In genomic region chr9:125410522-125410894, GRCh38 we compare ENCODE assay signal across 17 cellular contexts.
DNase-seq lines count a peak whose midpoint lies in the region; ATAC-seq and TF ChIP-seq lines count a peak whose summit lies in the region.
"Had no signal": no experiment of that assay in that cellular context is flagged by ENCODE, and none has a peak within 500 bp of the region (broad histone marks: within the 10 kb centered on the region; RNA-seq: fewer than 3 reads in every experiment).

No MANE protein-coding gene starts in this region.

- TF ChIP-seq POLR2A in esophagus squamous epithelium (IDR thresholded peaks at IDR 0.05): no peak

- DNase-seq in CD4-positive, CD25-positive, alpha-beta regulatory T cell: no peak
- no peak for DNase-seq in HFF-Myc (ENCODE audit: extremely low read depth, low read depth)
- no peak for DNase-seq in T-helper 17 cell
- DNase-seq in esophagus squamous epithelium (lab: John Stamatoyannopoulos, UW): no peak
- no peak for DNase-seq in trophoblast cell
- DNase-seq in MCF 10A (ENCODE audit: unreplicated experiment): no peak
- DNase-seq: activated CD4-positive, CD25-positive, alpha-beta regulatory T cell; left lung; mucosa of descending colon; NCI-H1436 treated with DMSO at 0.1 percent for 48 hours had no signal

- peaks cover 7% of the 10 kb centered on the region for H3K79me2 ChIP-seq in trophoblast cell (ENCODE audit: control insufficient read depth, insufficient read depth, low read length, poor library complexity)

- no peak overlapping the region for H3K14ac ChIP-seq in trophoblast cell (ENCODE audit: low read length)

- peaks cover 7% of the 10 kb centered on the region for H3K79me1 ChIP-seq in trophoblast cell (ENCODE audit: low read length)

- no peak for ATAC-seq in CD4-positive, CD25-positive, alpha-beta regulatory T cell (ENCODE audit: low read depth in 2 of 2)
- no peak for ATAC-seq in T-helper 17 cell
- no peak for ATAC-seq in GM18861 (IDR thresholded peaks at IDR 0.05; ENCODE audit: unreplicated experiment)
- ATAC-seq: left lung had no signal

- no peak overlapping the region for H4K8ac ChIP-seq in trophoblast cell (ENCODE audit: low read depth, low read length)

- intact Hi-C loops in esophagus squamous epithelium (cut with DNase I) (no loop called here), MCF 10A (cut with micrococcal nuclease) (no loop called here)

- peak overlapping the region in 1 of 3 donors; percentile 71 for H3K27ac Mint-ChIP-seq in CD4-positive, CD25-positive, alpha-beta regulatory T cell
- H3K27ac Mint-ChIP-seq in T-helper 17 cell (peak overlapping the region; percentile 35), nephron (peak overlapping the region; percentile 67 to 92 (median 77)), MCF 10A (ENCODE audit: low read depth, unreplicated experiment) (no peak overlapping the region)

- TF ChIP-seq CTCF in HFF-Myc (IDR thresholded peaks at IDR 0.05; ENCODE audit: low read depth, low read length, missing control alignments) (no peak), nephron (IDR thresholded peaks at IDR 0.05; ENCODE audit: unreplicated experiment in 3 of 3) (no peak), esophagus squamous epithelium (IDR thresholded peaks at IDR 0.05) (no peak), MCF 10A (IDR thresholded peaks at IDR 0.05; ENCODE audit: unreplicated experiment) (no peak)

- H2BK12ac ChIP-seq in trophoblast cell (ENCODE audit: low read length): no peak overlapping the region

- no peak overlapping the region for H2BK120ac ChIP-seq in trophoblast cell (ENCODE audit: insufficient read depth, low read length, poor library complexity)

- no peaks in the 10 kb centered on the region for H3K36me3 Mint-ChIP-seq in CD4-positive, CD25-positive, alpha-beta regulatory T cell
- H3K36me3 Mint-ChIP-seq in T-helper 17 cell (ENCODE audit: low read depth) (peaks cover 7% of the 10 kb centered on the region), nephron (ENCODE audit: low read depth) (no peaks in the 10 kb centered on the region), MCF 10A (ENCODE audit: insufficient read depth, unreplicated experiment) (peaks cover 18% of the 10 kb centered on the region)
- H3K36me3 Mint-ChIP-seq: immature natural killer cell had no signal

- POLR2A ChIA-PET in MCF 10A (lab: Yijun Ruan, JAX): no interaction called here

- H3K9ac ChIP-seq in trophoblast cell (ENCODE audit: low read length): no peak overlapping the region

- H2BK5ac ChIP-seq in trophoblast cell (ENCODE audit: low read depth, low read length, poor library complexity): no peak overlapping the region

- no peak overlapping the region for H3K23ac ChIP-seq in trophoblast cell (ENCODE audit: low read length)

- no peak overlapping the region for H3K4me2 ChIP-seq in trophoblast cell (ENCODE audit: low read length)

- no peak overlapping the region for H3K4me3 ChIP-seq in CD4-positive, CD25-positive, alpha-beta regulatory T cell (ENCODE audit: low read depth, low read length)
- peak overlapping the region; percentile 21 for H3K4me3 ChIP-seq in HFF-Myc (replicated peaks; ENCODE audit: low read depth, low read length)
- peak overlapping the region in 1 of 4 donors; percentile 33 for H3K4me3 ChIP-seq in esophagus squamous epithelium
- H3K4me3 ChIP-seq in trophoblast cell (ENCODE audit: low read depth, low read length): no peak overlapping the region
- H3K4me3 ChIP-seq: mucosa of descending colon had no signal

- H2AK5ac ChIP-seq in trophoblast cell (ENCODE audit: low read length): no peak overlapping the region

- peak overlapping the region in 3 of 4 donors; percentile 40 to 79 (median 65) for H3K4me3 Mint-ChIP-seq in CD4-positive, CD25-positive, alpha-beta regulatory T cell
- peak overlapping the region; percentile 78 for H3K4me3 Mint-ChIP-seq in T-helper 17 cell
- H3K4me3 Mint-ChIP-seq in nephron: no peak overlapping the region
- H3K4me3 Mint-ChIP-seq in MCF 10A (ENCODE audit: unreplicated experiment): no peak overlapping the region
- H3K4me3 Mint-ChIP-seq: activated CD8-positive, alpha-beta T cell treated with anti-CD3 and anti-CD28 coated beads for 36 hours had no signal

- no peaks in the 10 kb centered on the region for H3K27me3 ChIP-seq in CD4-positive, CD25-positive, alpha-beta regulatory T cell (ENCODE audit: control insufficient read depth, insufficient read depth, low read length)
- peaks cover 0 to 23% (median 3%) of the 10 kb centered on the region in 4 donors for H3K27me3 ChIP-seq in esophagus squamous epithelium
- no peaks in the 10 kb centered on the region for H3K27me3 ChIP-seq in trophoblast cell (ENCODE audit: insufficient read depth, low read length)

- no peak overlapping the region for H4K91ac ChIP-seq in trophoblast cell (ENCODE audit: low read depth, low read length)

- WGBS in esophagus squamous epithelium, 2 donors: 85 to 98% methylated on average over 4 to 8 of the region's 24 CpGs
- no CpG with 5 or more reads among the region's 24 CpGs for WGBS in trophoblast cell (ENCODE audit: extremely low coverage, insufficient coverage, insufficient read length)

- no peak overlapping the region for H2AFZ ChIP-seq in trophoblast cell (ENCODE audit: insufficient read depth, low read length, poor library complexity)

- no peaks in the 10 kb centered on the region for H3K9me3 ChIP-seq in CD4-positive, CD25-positive, alpha-beta regulatory T cell (ENCODE audit: control insufficient read depth in 2 of 2, low read length in 2 of 2)
- no peaks in the 10 kb centered on the region for H3K9me3 ChIP-seq in T-helper 17 cell (ENCODE audit: control insufficient read depth, low read length, poor library complexity, severe bottlenecking)
- no peaks in the 10 kb centered on the region for H3K9me3 ChIP-seq in esophagus squamous epithelium
- H3K9me3 ChIP-seq in trophoblast cell (ENCODE audit: insufficient read depth, low read depth, low read length): peaks cover 3% of the 10 kb centered on the region
- H3K9me3 ChIP-seq: left lung, mucosa of descending colon, tibial artery had no signal

- CTCF ChIA-PET in MCF 10A (lab: Yijun Ruan, JAX): interaction anchor here (0.7 to 1.5 kb wide), 3 partner anchors 667 to 989 kb away, joined by 3 to 4 read pairs (median 3); no protein-coding TSS in a partner anchor

- peaks cover 0 to 2% (median 0%) of the 10 kb centered on the region in 7 donors for H3K9me3 Mint-ChIP-seq in CD4-positive, CD25-positive, alpha-beta regulatory T cell
- H3K9me3 Mint-ChIP-seq in nephron: no peaks in the 10 kb centered on the region
- H3K9me3 Mint-ChIP-seq in MCF 10A (ENCODE audit: unreplicated experiment): no peaks in the 10 kb centered on the region
- H3K9me3 Mint-ChIP-seq: activated CD8-positive, alpha-beta T cell treated with anti-CD3 and anti-CD28 coated beads for 36 hours; CD8-positive, alpha-beta memory T cell had no signal

- BruUV-seq in MCF 10A (replicated peaks; lab: Mats Ljungman, UMichigan): no TSS peak

- H3K4ac ChIP-seq in trophoblast cell (ENCODE audit: low read depth, low read length): no peak overlapping the region

- peaks cover 13% of the 10 kb centered on the region for H3K4me1 ChIP-seq in CD4-positive, CD25-positive, alpha-beta regulatory T cell (ENCODE audit: control insufficient read depth, insufficient read depth, low read length, poor library complexity, severe bottlenecking)
- H3K4me1 ChIP-seq in esophagus squamous epithelium: peaks cover 0 to 19% (median 4%) of the 10 kb centered on the region in 3 donors
- H3K4me1 ChIP-seq in trophoblast cell (ENCODE audit: control insufficient read depth in 1 of 2, insufficient read depth in 2 of 2, low read length in 2 of 2): peaks cover 0 to 3% of the 10 kb centered on the region in 2 experiments
- H3K4me1 ChIP-seq: foreskin keratinocyte had no signal

- no peak overlapping the region for H3K18ac ChIP-seq in trophoblast cell (ENCODE audit: low read length)

- peaks cover 6 to 20% (median 7%) of the 10 kb centered on the region in 4 donors for H3K4me1 Mint-ChIP-seq in CD4-positive, CD25-positive, alpha-beta regulatory T cell
- H3K4me1 Mint-ChIP-seq in T-helper 17 cell: peaks cover 16% of the 10 kb centered on the region
- peaks cover 21% of the 10 kb centered on the region for H3K4me1 Mint-ChIP-seq in nephron
- peaks cover 9% of the 10 kb centered on the region for H3K4me1 Mint-ChIP-seq in MCF 10A (ENCODE audit: insufficient read depth, unreplicated experiment)

- no peaks in the 10 kb centered on the region for H3K36me3 ChIP-seq in CD4-positive, CD25-positive, alpha-beta regulatory T cell (ENCODE audit: control insufficient read depth, insufficient read depth, low read length)
- no peaks in the 10 kb centered on the region for H3K36me3 ChIP-seq in esophagus squamous epithelium
- H3K36me3 ChIP-seq in trophoblast cell (ENCODE audit: control insufficient read depth in 1 of 2, insufficient read depth in 2 of 2, low read length in 2 of 2): no peaks in the 10 kb centered on the region
- H3K36me3 ChIP-seq: left lung, tibial artery had no signal

- H4K12ac ChIP-seq in trophoblast cell (ENCODE audit: low read depth, low read length): no peak overlapping the region

- H3K27me3 Mint-ChIP-seq in CD4-positive, CD25-positive, alpha-beta regulatory T cell: peaks cover 29% of the 10 kb centered on the region
- H3K27me3 Mint-ChIP-seq in T-helper 17 cell: peaks cover 48% of the 10 kb centered on the region
- peaks cover 10% of the 10 kb centered on the region for H3K27me3 Mint-ChIP-seq in nephron (ENCODE audit: low read depth)
- H3K27me3 Mint-ChIP-seq in MCF 10A (ENCODE audit: insufficient read depth, unreplicated experiment): peaks cover 14% of the 10 kb centered on the region

- no peak overlapping the region for H3K27ac ChIP-seq in CD4-positive, CD25-positive, alpha-beta regulatory T cell (ENCODE audit: insufficient read depth, low read length, poor library complexity, severe bottlenecking)
- H3K27ac ChIP-seq in esophagus squamous epithelium: no peak overlapping the region
- H3K27ac ChIP-seq in trophoblast cell (ENCODE audit: low read depth, low read length): no peak overlapping the region
- H3K27ac ChIP-seq: foreskin keratinocyte, tibial artery had no signal

Comparison
In these comparisons a context has a peak if more than half of its experiments do, and no peak if none do; other contexts are left out.
1. H3K4me3 Mint-ChIP-seq: peak in CD4-positive, CD25-positive, alpha-beta regulatory T cell (3 of 4) and T-helper 17 cell (single experiment); none in nephron (0 of 3) and MCF 10A (single experiment).